ENCODE assay signal across 1 cellular context in the genomic region with DNA sequence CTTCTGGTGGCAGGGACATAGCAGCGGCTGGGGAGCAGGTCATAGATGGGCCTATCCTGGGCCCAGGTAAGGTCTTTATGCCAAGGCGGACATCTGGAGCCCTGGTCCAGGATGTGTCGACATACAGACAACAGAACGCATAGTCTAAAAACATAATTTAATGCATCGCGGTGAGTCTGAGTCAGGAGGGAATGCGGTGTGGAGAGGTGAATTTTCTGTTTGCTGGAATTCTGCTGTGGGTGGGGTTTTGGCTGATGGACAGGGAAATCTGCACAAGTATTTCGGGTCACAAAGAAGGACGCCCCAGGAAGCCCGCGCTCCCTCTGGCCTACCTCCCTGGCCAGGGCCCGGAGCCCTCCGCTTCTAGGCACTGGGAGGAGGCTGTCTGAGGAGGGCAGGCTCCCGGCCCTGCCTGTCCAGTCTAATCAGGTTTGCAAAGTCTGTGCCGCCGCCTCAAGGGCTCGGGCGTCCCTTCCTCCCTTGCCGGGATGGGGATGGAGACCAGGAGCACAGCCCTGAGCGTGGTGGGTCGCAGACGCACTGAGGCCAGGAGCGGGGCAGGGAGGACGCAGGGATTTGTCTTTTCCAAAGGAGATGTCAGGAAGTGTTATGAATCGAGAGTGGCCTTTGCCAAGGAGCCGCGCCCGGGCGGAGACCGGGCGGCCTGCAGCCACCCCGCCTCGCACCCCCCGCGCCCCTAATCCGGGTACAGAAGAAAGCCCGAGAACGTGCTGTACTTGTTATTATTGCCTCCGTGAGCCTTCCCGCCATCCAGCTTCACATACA.
TF ChIP-seq lines count a peak whose summit lies in the region.

No MANE protein-coding gene starts in this region.

TF ChIP-seq in GM23338, 12 proteins besides CTCF, POLR2A, EP300 and RAD21:
- no peak for TF ChIP-seq ZNF114 (CRISPR knock-in tag; IDR thresholded peaks at IDR 0.05)
- TF ChIP-seq, protein P1, sequence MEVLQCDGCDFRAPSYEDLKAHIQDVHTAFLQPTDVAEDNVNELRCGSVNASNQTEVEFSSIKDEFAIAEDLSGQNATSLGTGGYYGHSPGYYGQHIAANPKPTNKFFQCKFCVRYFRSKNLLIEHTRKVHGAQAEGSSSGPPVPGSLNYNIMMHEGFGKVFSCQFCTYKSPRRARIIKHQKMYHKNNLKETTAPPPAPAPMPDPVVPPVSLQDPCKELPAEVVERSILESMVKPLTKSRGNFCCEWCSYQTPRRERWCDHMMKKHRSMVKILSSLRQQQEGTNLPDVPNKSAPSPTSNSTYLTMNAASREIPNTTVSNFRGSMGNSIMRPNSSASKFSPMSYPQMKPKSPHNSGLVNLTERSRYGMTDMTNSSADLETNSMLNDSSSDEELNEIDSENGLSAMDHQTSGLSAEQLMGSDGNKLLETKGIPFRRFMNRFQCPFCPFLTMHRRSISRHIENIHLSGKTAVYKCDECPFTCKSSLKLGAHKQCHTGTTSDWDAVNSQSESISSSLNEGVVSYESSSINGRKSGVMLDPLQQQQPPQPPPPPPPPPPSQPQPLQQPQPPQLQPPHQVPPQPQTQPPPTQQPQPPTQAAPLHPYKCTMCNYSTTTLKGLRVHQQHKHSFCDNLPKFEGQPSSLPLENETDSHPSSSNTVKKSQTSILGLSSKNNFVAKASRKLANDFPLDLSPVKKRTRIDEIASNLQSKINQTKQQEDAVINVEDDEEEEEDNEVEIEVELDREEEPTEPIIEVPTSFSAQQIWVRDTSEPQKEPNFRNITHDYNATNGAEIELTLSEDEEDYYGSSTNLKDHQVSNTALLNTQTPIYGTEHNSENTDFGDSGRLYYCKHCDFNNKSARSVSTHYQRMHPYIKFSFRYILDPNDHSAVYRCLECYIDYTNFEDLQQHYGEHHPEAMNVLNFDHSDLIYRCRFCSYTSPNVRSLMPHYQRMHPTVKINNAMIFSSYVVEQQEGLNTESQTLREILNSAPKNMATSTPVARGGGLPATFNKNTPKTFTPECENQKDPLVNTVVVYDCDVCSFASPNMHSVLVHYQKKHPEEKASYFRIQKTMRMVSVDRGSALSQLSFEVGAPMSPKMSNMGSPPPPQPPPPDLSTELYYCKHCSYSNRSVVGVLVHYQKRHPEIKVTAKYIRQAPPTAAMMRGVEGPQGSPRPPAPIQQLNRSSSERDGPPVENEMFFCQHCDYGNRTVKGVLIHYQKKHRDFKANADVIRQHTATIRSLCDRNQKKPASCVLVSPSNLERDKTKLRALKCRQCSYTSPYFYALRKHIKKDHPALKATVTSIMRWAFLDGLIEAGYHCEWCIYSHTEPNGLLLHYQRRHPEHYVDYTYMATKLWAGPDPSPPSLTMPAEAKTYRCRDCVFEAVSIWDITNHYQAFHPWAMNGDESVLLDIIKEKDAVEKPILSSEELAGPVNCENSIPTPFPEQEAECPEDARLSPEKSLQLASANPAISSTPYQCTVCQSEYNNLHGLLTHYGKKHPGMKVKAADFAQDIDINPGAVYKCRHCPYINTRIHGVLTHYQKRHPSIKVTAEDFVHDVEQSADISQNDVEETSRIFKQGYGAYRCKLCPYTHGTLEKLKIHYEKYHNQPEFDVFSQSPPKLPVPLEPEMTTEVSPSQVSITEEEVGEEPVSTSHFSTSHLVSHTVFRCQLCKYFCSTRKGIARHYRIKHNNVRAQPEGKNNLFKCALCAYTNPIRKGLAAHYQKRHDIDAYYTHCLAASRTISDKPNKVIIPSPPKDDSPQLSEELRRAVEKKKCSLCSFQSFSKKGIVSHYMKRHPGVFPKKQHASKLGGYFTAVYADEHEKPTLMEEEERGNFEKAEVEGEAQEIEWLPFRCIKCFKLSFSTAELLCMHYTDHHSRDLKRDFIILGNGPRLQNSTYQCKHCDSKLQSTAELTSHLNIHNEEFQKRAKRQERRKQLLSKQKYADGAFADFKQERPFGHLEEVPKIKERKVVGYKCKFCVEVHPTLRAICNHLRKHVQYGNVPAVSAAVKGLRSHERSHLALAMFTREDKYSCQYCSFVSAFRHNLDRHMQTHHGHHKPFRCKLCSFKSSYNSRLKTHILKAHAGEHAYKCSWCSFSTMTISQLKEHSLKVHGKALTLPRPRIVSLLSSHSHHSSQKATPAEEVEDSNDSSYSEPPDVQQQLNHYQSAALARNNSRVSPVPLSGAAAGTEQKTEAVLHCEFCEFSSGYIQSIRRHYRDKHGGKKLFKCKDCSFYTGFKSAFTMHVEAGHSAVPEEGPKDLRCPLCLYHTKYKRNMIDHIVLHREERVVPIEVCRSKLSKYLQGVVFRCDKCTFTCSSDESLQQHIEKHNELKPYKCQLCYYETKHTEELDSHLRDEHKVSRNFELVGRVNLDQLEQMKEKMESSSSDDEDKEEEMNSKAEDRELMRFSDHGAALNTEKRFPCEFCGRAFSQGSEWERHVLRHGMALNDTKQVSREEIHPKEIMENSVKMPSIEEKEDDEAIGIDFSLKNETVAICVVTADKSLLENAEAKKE (CRISPR knock-in tag; IDR thresholded peaks at IDR 0.05), result no peak
- TF ChIP-seq, protein P2, sequence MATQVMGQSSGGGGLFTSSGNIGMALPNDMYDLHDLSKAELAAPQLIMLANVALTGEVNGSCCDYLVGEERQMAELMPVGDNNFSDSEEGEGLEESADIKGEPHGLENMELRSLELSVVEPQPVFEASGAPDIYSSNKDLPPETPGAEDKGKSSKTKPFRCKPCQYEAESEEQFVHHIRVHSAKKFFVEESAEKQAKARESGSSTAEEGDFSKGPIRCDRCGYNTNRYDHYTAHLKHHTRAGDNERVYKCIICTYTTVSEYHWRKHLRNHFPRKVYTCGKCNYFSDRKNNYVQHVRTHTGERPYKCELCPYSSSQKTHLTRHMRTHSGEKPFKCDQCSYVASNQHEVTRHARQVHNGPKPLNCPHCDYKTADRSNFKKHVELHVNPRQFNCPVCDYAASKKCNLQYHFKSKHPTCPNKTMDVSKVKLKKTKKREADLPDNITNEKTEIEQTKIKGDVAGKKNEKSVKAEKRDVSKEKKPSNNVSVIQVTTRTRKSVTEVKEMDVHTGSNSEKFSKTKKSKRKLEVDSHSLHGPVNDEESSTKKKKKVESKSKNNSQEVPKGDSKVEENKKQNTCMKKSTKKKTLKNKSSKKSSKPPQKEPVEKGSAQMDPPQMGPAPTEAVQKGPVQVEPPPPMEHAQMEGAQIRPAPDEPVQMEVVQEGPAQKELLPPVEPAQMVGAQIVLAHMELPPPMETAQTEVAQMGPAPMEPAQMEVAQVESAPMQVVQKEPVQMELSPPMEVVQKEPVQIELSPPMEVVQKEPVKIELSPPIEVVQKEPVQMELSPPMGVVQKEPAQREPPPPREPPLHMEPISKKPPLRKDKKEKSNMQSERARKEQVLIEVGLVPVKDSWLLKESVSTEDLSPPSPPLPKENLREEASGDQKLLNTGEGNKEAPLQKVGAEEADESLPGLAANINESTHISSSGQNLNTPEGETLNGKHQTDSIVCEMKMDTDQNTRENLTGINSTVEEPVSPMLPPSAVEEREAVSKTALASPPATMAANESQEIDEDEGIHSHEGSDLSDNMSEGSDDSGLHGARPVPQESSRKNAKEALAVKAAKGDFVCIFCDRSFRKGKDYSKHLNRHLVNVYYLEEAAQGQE (IDR thresholded peaks at IDR 0.05; ENCODE audit: unreplicated experiment), result no peak
- no peak for TF ChIP-seq EZH2phosphoT487 (IDR thresholded peaks at IDR 0.05; ENCODE audit: unreplicated experiment)
- TF ChIP-seq NANOG (IDR thresholded peaks at IDR 0.05; ENCODE audit: borderline replicate concordance), result no peak
- TF ChIP-seq STAT1 (IDR thresholded peaks at IDR 0.05; ENCODE audit: unreplicated experiment), result no peak
- TF ChIP-seq EZH2 (IDR thresholded peaks at IDR 0.05; ENCODE audit: low read depth, unreplicated experiment), result no peak
- TF ChIP-seq, protein P3, sequence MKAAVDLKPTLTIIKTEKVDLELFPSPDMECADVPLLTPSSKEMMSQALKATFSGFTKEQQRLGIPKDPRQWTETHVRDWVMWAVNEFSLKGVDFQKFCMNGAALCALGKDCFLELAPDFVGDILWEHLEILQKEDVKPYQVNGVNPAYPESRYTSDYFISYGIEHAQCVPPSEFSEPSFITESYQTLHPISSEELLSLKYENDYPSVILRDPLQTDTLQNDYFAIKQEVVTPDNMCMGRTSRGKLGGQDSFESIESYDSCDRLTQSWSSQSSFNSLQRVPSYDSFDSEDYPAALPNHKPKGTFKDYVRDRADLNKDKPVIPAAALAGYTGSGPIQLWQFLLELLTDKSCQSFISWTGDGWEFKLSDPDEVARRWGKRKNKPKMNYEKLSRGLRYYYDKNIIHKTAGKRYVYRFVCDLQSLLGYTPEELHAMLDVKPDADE (IDR thresholded peaks at IDR 0.05), result no peak
- no peak for TF ChIP-seq CREB1 (CRISPR knock-in tag; IDR thresholded peaks at IDR 0.05; ENCODE audit: low read depth)
- no peak for TF ChIP-seq ZNF331 (CRISPR knock-in tag; IDR thresholded peaks at IDR 0.05; ENCODE audit: low read depth)
- no peak; the same call in 1 of the 2 replicates for TF ChIP-seq POLR2AphosphoS5 (IDR thresholded peaks at IDR 0.05; ENCODE audit: low read depth)
- TF ChIP-seq JUNB (IDR thresholded peaks at IDR 0.05; ENCODE audit: unreplicated experiment), result no peak
